In the genomic region with DNA sequence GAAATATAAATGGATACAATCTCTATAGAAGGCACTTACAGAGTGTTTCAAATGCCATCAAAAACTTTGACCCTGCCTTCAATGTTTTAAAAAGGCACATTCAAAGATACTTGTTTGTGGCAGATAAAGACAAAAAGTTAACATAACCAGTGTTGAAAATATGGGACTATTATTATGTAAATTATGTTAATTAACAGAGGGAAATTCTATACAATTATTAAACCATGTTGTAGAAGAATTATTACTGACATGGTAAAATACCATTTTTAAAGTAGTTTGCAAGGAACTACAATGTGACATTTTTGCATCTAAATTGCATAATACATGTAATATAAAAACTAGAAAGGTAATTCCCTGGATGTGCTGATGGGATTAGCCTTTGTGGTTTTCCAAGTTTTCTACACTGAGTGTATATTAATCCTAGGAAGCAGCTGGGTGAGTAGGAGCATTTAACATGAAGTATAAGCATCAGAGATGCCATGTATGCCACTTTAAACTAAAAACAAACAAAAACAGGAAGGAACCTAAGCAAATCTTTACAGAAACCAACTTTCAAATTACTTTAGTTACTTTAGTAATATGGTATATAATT, we compare ENCODE assay signal across 28 cellular contexts.
"Had no signal": no experiment of that assay in that cellular context is flagged by ENCODE, and none has a peak within 500 bp of the region (broad histone marks: within the 10 kb centered on the region; RNA-seq: fewer than 3 reads in every experiment).

No MANE protein-coding gene starts in this region.

- H3K27ac Mint-ChIP-seq: activated naive CD4-positive, alpha-beta T cell treated with anti-CD3 and anti-CD28 coated beads for 36 hours; activated naive CD8-positive, alpha-beta T cell treated with anti-CD3 and anti-CD28 coated beads for 36 hours; activated T-helper 1 cell treated with anti-CD3 and anti-CD28 coated beads, Interleukin-12 subunit alpha, Interleukin-12 subunit beta, Interleukin-2, Interleukin-4 antibody, amounts not matched to agents 30 ng/mL and 10 ng/mL and 1 ng/mL, durations not matched to agents 14 hours and 24 hours and 36 hours; nephron progenitor cell; stimulated activated memory B cell treated with anti-CD40 and anti-IgM and Interleukin-4, amounts not matched to agents 10 μg/mL and 1 μg/mL and 100 μg/mL, for 72 hours had no signal

- DNase-seq: activated CD4-positive, alpha-beta T cell treated with anti-CD3 and anti-CD28 coated beads for 48 hours; activated CD4-positive, alpha-beta T cell treated with anti-CD3 and anti-CD28 coated beads, Interleukin-2, amount 50 U/mL, for 48 hours; activated CD8-positive, alpha-beta memory T cell treated with anti-CD3 and anti-CD28 coated beads for 24 hours; activated effector memory CD4-positive, alpha-beta T cell treated with anti-CD3 and anti-CD28 coated beads, Interleukin-2, amount 50 U/mL, for 16 hours; activated naive CD4-positive, alpha-beta T cell treated with anti-CD3 and anti-CD28 coated beads for 36 hours; activated naive CD8-positive, alpha-beta T cell treated with anti-CD3 and anti-CD28 coated beads for 36 hours; adrenal gland; cerebellar nuclear complex; colonic mucosa; effector CD8-positive, alpha-beta T cell; head of caudate nucleus; immature natural killer cell; kidney; left colon; naive B cell; nephron progenitor cell; right lobe of liver; stimulated activated CD4-positive, alpha-beta T cell treated with anti-CD3 and anti-CD28 coated beads, Interleukin-4, amount 100 ng/mL, for 4 hours; stimulated activated CD8-positive, alpha-beta memory T cell treated with anti-CD3 and anti-CD28 coated beads, Interleukin-4, amount 100 ng/mL, for 48 hours; stimulated activated naive CD8-positive, alpha-beta T cell treated with anti-CD3 and anti-CD28 coated beads, Interleukin-15, amount 100 ng/mL, for 72 hours; substantia nigra; T-helper 9 cell; upper lobe of left lung had no signal

- H3K27me3 Mint-ChIP-seq: activated naive CD8-positive, alpha-beta T cell treated with anti-CD3 and anti-CD28 coated beads for 36 hours; naive B cell; stimulated activated memory B cell treated with anti-CD40 and anti-IgM and Interleukin-4, amounts not matched to agents 10 μg/mL and 1 μg/mL and 100 μg/mL, for 72 hours; stimulated activated naive CD8-positive, alpha-beta T cell treated with anti-CD3 and anti-CD28 coated beads, Interleukin-15, amount 100 ng/mL, for 72 hours had no signal

- H3K4me3 Mint-ChIP-seq: activated naive CD4-positive, alpha-beta T cell treated with anti-CD3 and anti-CD28 coated beads for 36 hours; activated naive CD8-positive, alpha-beta T cell treated with anti-CD3 and anti-CD28 coated beads for 36 hours; activated T-helper 1 cell treated with anti-CD3 and anti-CD28 coated beads, Interleukin-12 subunit alpha, Interleukin-12 subunit beta, Interleukin-2, Interleukin-4 antibody, amounts not matched to agents 30 ng/mL and 10 ng/mL and 1 ng/mL, durations not matched to agents 14 hours and 24 hours and 36 hours; mesothelial cell of epicardium; naive B cell; nephron progenitor cell; stimulated activated memory B cell treated with anti-CD40 and anti-IgM and Interleukin-4, amounts not matched to agents 10 μg/mL and 1 μg/mL and 100 μg/mL, for 72 hours; stimulated activated naive CD8-positive, alpha-beta T cell treated with anti-CD3 and anti-CD28 coated beads, Interleukin-15, amount 100 ng/mL, for 72 hours had no signal

- ATAC-seq: activated CD4-positive, CD25-positive, alpha-beta regulatory T cell treated with anti-CD3 and anti-CD28 coated beads, Interleukin-2, amount 50 U/mL, for 24 hours; gastroesophageal sphincter; left colon; right lobe of liver; stimulated activated memory B cell treated with anti-CD40 and anti-IgM and Interleukin-4, amounts not matched to agents 10 μg/mL and 1 μg/mL and 100 μg/mL, for 72 hours; stimulated activated naive CD8-positive, alpha-beta T cell treated with anti-CD3 and anti-CD28 coated beads, Interleukin-15, amount 100 ng/mL, for 72 hours had no signal

- H3K9me3 Mint-ChIP-seq: activated naive CD4-positive, alpha-beta T cell treated with anti-CD3 and anti-CD28 coated beads for 36 hours; activated naive CD8-positive, alpha-beta T cell treated with anti-CD3 and anti-CD28 coated beads for 36 hours; activated T-helper 1 cell treated with anti-CD3 and anti-CD28 coated beads, Interleukin-12 subunit alpha, Interleukin-12 subunit beta, Interleukin-2, Interleukin-4 antibody, amounts not matched to agents 30 ng/mL and 10 ng/mL and 1 ng/mL, durations not matched to agents 14 hours and 24 hours and 36 hours; immature natural killer cell; mesothelial cell of epicardium; naive B cell; nephron progenitor cell; stimulated activated memory B cell treated with anti-CD40 and anti-IgM and Interleukin-4, amounts not matched to agents 10 μg/mL and 1 μg/mL and 100 μg/mL, for 72 hours; stimulated activated naive CD8-positive, alpha-beta T cell treated with anti-CD3 and anti-CD28 coated beads, Interleukin-15, amount 100 ng/mL, for 72 hours had no signal
